ENCODE assay signal across 35 cellular contexts in genomic region chr19:31625056-31625455, GRCh38.
"Had no signal": no experiment of that assay in that cellular context is flagged by ENCODE, and none has a peak within 500 bp of the region (broad histone marks: within the 10 kb centered on the region; RNA-seq: fewer than 3 reads in every experiment).

No MANE protein-coding gene starts in this region.

- H3K4me1 Mint-ChIP-seq: activated B cell treated with CpG ODN at 0.5 μM for 24 hours; activated CD4-positive, alpha-beta T cell treated with anti-CD3 and anti-CD28 coated beads for 36 hours; activated CD4-positive, alpha-beta T cell treated with anti-CD3 and anti-CD28 coated beads, Interleukin-2, amount 10 ng/mL, durations not matched to agents 24 days and 14 days; activated CD8-positive, alpha-beta memory T cell treated with anti-CD3 and anti-CD28 coated beads, Interleukin-2, amount 10 ng/mL, durations not matched to agents 7 days and 5 days; activated naive CD4-positive, alpha-beta T cell treated with anti-CD3 and anti-CD28 coated beads, Interleukin-2, amount 10 ng/mL, durations not matched to agents 7 days and 5 days; activated naive CD8-positive, alpha-beta T cell treated with anti-CD3 and anti-CD28 coated beads, Interleukin-2, amount 10 ng/mL, durations not matched to agents 7 days and 5 days; central memory CD8-positive, alpha-beta T cell; T-helper 17 cell had no signal

- H3K4me3 ChIP-seq: ascending aorta, breast epithelium, cardiac muscle cell, esophagus muscularis mucosa, gastrocnemius medialis had no signal

- H3K27ac ChIP-seq: ascending aorta, breast epithelium, cardiac muscle cell, esophagus muscularis mucosa, foreskin keratinocyte, gastrocnemius medialis, WERI-Rb-1 had no signal

- H3K4me1 ChIP-seq: ascending aorta, breast epithelium, esophagus muscularis mucosa, foreskin keratinocyte, gastrocnemius medialis had no signal

- H3K27me3 ChIP-seq: ascending aorta, cardiac muscle cell, esophagus muscularis mucosa, foreskin keratinocyte, gastrocnemius medialis had no signal

- DNase-seq: activated B cell treated with CpG ODN at 0.5 μM for 24 hours; activated CD4-positive, alpha-beta memory T cell treated with anti-CD3 and anti-CD28 coated beads for 36 hours; activated CD4-positive, alpha-beta T cell treated with anti-CD3 and anti-CD28 coated beads for 36 hours; activated CD4-positive, alpha-beta T cell treated with anti-CD3 and anti-CD28 coated beads, Interleukin-2, amount 10 ng/mL, durations not matched to agents 24 days and 14 days; activated CD4-positive, CD25-positive, alpha-beta regulatory T cell treated with anti-CD3 and anti-CD28 coated beads, Interleukin-2, amount 50 U/mL, for 72 hours; activated CD8-positive, alpha-beta memory T cell treated with anti-CD3 and anti-CD28 coated beads, Interleukin-2, amount 10 ng/mL, durations not matched to agents 7 days and 5 days; activated CD8-positive, alpha-beta memory T cell treated with anti-CD3 and anti-CD28 coated beads, Interleukin-2, amount 50 U/mL, for 4 hours; activated CD8-positive, alpha-beta T cell treated with anti-CD3 and anti-CD28 coated beads, Interleukin-2, amount 10 ng/mL, durations not matched to agents 7 days and 5 days; activated effector memory CD4-positive, alpha-beta T cell treated with anti-CD3 and anti-CD28 coated beads, Interleukin-2, amount 50 U/mL, for 16 hours; activated naive CD4-positive, alpha-beta T cell treated with anti-CD3 and anti-CD28 coated beads, Interleukin-2, amount 10 ng/mL, durations not matched to agents 7 days and 5 days; activated naive CD8-positive, alpha-beta T cell treated with anti-CD3 and anti-CD28 coated beads, Interleukin-2, amount 10 ng/mL, durations not matched to agents 7 days and 5 days; activated T-cell treated with anti-CD3 and anti-CD28 coated beads, Interleukin-2, amount 50 U/mL, for 1 hour; activated T-cell treated with anti-CD3 and anti-CD28 coated beads, Interleukin-2, amount 50 U/mL, for 48 hours; cortex of kidney; dermis blood vessel endothelial cell; effector CD4-positive, alpha-beta T cell; effector memory CD8-positive, alpha-beta T cell; erythroblast; foreskin keratinocyte; gastrocnemius medialis; glutamatergic neuron; T-helper 1 cell; T-helper 17 cell; T1000; WERI-Rb-1 had no signal

- H3K27ac Mint-ChIP-seq: activated B cell treated with CpG ODN at 0.5 μM for 24 hours; activated CD4-positive, alpha-beta memory T cell treated with anti-CD3 and anti-CD28 coated beads for 36 hours; activated CD4-positive, alpha-beta T cell treated with anti-CD3 and anti-CD28 coated beads for 36 hours; activated CD4-positive, alpha-beta T cell treated with anti-CD3 and anti-CD28 coated beads, Interleukin-2, amount 10 ng/mL, durations not matched to agents 24 days and 14 days; activated CD8-positive, alpha-beta memory T cell treated with anti-CD3 and anti-CD28 coated beads, Interleukin-2, amount 10 ng/mL, durations not matched to agents 7 days and 5 days; activated CD8-positive, alpha-beta T cell treated with anti-CD3 and anti-CD28 coated beads, Interleukin-2, amount 10 ng/mL, durations not matched to agents 7 days and 5 days; activated naive CD4-positive, alpha-beta T cell treated with anti-CD3 and anti-CD28 coated beads, Interleukin-2, amount 10 ng/mL, durations not matched to agents 7 days and 5 days; activated naive CD4-positive, alpha-beta T cell treated with anti-CD3 and anti-CD28 coated beads, Interleukin-2, amount 50 U/mL, for 72 hours; activated naive CD8-positive, alpha-beta T cell treated with anti-CD3 and anti-CD28 coated beads, Interleukin-2, amount 10 ng/mL, durations not matched to agents 7 days and 5 days; activated T-helper 1 cell treated with anti-CD3 and anti-CD28 coated beads, Interleukin-12 subunit alpha, Interleukin-12 subunit beta, Interleukin-2, Interleukin-4 antibody, amounts not matched to agents 30 ng/mL and 10 ng/mL and 1 ng/mL, durations not matched to agents 14 hours and 24 hours and 36 hours; activated T-helper 2 cell treated with anti-CD3 and anti-CD28 coated beads, Interferon-gamma antibody, Interleukin-2, Interleukin-4, amounts not matched to agents 10 μg/mL and 5 μg/mL and 100 μg/mL, durations not matched to agents 14 hours and 24 hours and 36 hours; brain; effector memory CD8-positive, alpha-beta T cell; T-helper 17 cell; T-helper 2 cell treated with Interferon-gamma antibody and Interleukin-4, amounts not matched to agents 5 μg/mL and 100 μg/mL, for 36 hours had no signal

- H3K36me3 Mint-ChIP-seq: activated CD4-positive, alpha-beta memory T cell treated with anti-CD3 and anti-CD28 coated beads for 36 hours; activated CD8-positive, alpha-beta memory T cell treated with anti-CD3 and anti-CD28 coated beads, Interleukin-2, amount 10 ng/mL, durations not matched to agents 7 days and 5 days; activated naive CD4-positive, alpha-beta T cell treated with anti-CD3 and anti-CD28 coated beads, Interleukin-2, amount 10 ng/mL, durations not matched to agents 7 days and 5 days; activated naive CD4-positive, alpha-beta T cell treated with anti-CD3 and anti-CD28 coated beads, Interleukin-2, amount 50 U/mL, for 72 hours; activated naive CD8-positive, alpha-beta T cell treated with anti-CD3 and anti-CD28 coated beads, Interleukin-2, amount 10 ng/mL, durations not matched to agents 7 days and 5 days; brain had no signal

- H3K36me3 ChIP-seq: ascending aorta, breast epithelium, cardiac muscle cell, esophagus muscularis mucosa, gastrocnemius medialis, WERI-Rb-1 had no signal

- H3K9me3 Mint-ChIP-seq: activated CD4-positive, alpha-beta T cell treated with anti-CD3 and anti-CD28 coated beads, Interleukin-2, amount 10 ng/mL, durations not matched to agents 24 days and 14 days; activated naive CD4-positive, alpha-beta T cell treated with anti-CD3 and anti-CD28 coated beads, Interleukin-2, amount 10 ng/mL, durations not matched to agents 7 days and 5 days; activated naive CD8-positive, alpha-beta T cell treated with anti-CD3 and anti-CD28 coated beads, Interleukin-2, amount 10 ng/mL, durations not matched to agents 7 days and 5 days; activated T-helper 1 cell treated with anti-CD3 and anti-CD28 coated beads, Interleukin-12 subunit alpha, Interleukin-12 subunit beta, Interleukin-2, Interleukin-4 antibody, amounts not matched to agents 30 ng/mL and 10 ng/mL and 1 ng/mL, durations not matched to agents 14 hours and 24 hours and 36 hours; activated T-helper 2 cell treated with anti-CD3 and anti-CD28 coated beads, Interferon-gamma antibody, Interleukin-2, Interleukin-4, amounts not matched to agents 10 μg/mL and 5 μg/mL and 100 μg/mL, durations not matched to agents 14 hours and 24 hours and 36 hours; central memory CD8-positive, alpha-beta T cell had no signal

- H3K27me3 Mint-ChIP-seq: activated B cell treated with CpG ODN at 0.5 μM for 24 hours; activated CD4-positive, alpha-beta T cell treated with anti-CD3 and anti-CD28 coated beads, Interleukin-2, amount 10 ng/mL, durations not matched to agents 24 days and 14 days; activated CD8-positive, alpha-beta memory T cell treated with anti-CD3 and anti-CD28 coated beads, Interleukin-2, amount 10 ng/mL, durations not matched to agents 7 days and 5 days; activated naive CD4-positive, alpha-beta T cell treated with anti-CD3 and anti-CD28 coated beads, Interleukin-2, amount 10 ng/mL, durations not matched to agents 7 days and 5 days; activated naive CD8-positive, alpha-beta T cell treated with anti-CD3 and anti-CD28 coated beads, Interleukin-2, amount 10 ng/mL, durations not matched to agents 7 days and 5 days; brain; T-helper 17 cell had no signal

- H3K9me3 ChIP-seq: ascending aorta, gastrocnemius medialis had no signal

- H3K4me3 Mint-ChIP-seq: activated B cell treated with CpG ODN at 0.5 μM for 24 hours; activated CD4-positive, alpha-beta memory T cell treated with anti-CD3 and anti-CD28 coated beads for 36 hours; activated CD4-positive, alpha-beta T cell treated with anti-CD3 and anti-CD28 coated beads for 36 hours; activated CD4-positive, alpha-beta T cell treated with anti-CD3 and anti-CD28 coated beads, Interleukin-2, amount 10 ng/mL, durations not matched to agents 24 days and 14 days; activated CD8-positive, alpha-beta memory T cell treated with anti-CD3 and anti-CD28 coated beads, Interleukin-2, amount 10 ng/mL, durations not matched to agents 7 days and 5 days; activated CD8-positive, alpha-beta T cell treated with anti-CD3 and anti-CD28 coated beads, Interleukin-2, amount 10 ng/mL, durations not matched to agents 7 days and 5 days; activated naive CD4-positive, alpha-beta T cell treated with anti-CD3 and anti-CD28 coated beads, Interleukin-2, amount 10 ng/mL, durations not matched to agents 7 days and 5 days; activated naive CD8-positive, alpha-beta T cell treated with anti-CD3 and anti-CD28 coated beads, Interleukin-2, amount 10 ng/mL, durations not matched to agents 7 days and 5 days; activated T-helper 1 cell treated with anti-CD3 and anti-CD28 coated beads, Interleukin-12 subunit alpha, Interleukin-12 subunit beta, Interleukin-2, Interleukin-4 antibody, amounts not matched to agents 30 ng/mL and 10 ng/mL and 1 ng/mL, durations not matched to agents 14 hours and 24 hours and 36 hours; brain; central memory CD8-positive, alpha-beta T cell; effector memory CD8-positive, alpha-beta T cell; T-helper 17 cell; T-helper 2 cell treated with Interferon-gamma antibody and Interleukin-4, amounts not matched to agents 5 μg/mL and 100 μg/mL, for 36 hours had no signal
